8 cellular contexts compared by ENCODE assay signal in the genomic region with DNA sequence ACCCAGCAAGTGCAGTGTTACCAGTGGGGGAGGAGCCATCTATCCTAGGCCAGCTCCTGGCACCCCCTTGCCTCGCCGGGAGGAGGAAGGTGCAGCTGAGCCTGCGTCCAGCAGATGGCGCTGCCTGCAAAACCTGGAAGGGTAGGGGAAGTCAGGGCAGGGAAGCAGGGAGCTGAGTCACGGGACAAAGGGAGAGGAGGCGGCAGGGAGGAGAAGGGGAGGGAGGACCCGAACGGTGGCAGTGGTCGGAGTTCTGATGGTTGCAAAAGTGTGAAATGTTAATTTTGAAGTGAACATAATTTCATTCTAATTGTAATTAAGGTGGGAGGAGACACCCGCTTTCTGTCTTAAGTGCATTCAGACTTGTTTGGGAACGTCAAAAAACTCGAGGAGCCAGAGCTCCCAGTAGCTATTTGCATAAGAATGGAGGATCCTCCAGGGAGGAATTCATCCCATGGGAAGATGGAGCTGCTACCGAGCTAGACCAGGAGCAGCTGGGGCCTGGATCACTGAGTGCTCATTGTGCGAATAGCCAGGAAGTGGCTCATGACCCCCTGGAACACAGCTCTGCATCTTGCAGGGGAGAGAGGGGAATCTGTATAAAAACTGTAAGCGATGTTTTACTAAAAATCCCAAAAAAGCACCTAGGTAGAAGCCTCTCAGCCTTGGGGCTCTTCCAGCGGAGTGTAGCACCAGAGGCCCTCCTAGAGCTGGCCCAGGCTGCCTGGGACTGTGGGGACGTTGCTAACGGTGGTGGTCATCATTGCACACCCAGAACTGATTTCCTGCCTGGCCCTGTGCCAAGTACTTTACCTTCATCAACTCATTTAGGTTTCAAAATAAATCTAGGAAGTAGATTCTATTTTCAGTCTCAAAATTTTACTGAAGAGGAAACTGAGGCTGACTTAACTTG. TPM values are rescaled to one million over a fixed set of nuclear protein-coding genes. Genes with fewer than 3 reads are reported as not detected.
A peak's percentile ranks its signal among the peaks of the same experiment; 100 is the strongest.
DNase-seq lines count a peak whose midpoint lies in the region; ATAC-seq and TF ChIP-seq lines count a peak whose summit lies in the region.

No MANE protein-coding gene starts in this region.

- H3K9me3 Mint-ChIP-seq in activated T-cell treated with anti-CD3 and anti-CD28 coated beads, Interleukin-2, amount 50 U/mL, for 24 hours = no peaks in the 10 kb centered on the region

- CTCF ChIA-PET in PC-9 (lab: Charles Lee) = interaction anchor here (0.5 to 2.2 kb wide), 20 partner anchors 18 to 1132 kb away, joined by 3 to 12 read pairs (median 5); no protein-coding TSS in a partner anchor

- no peak overlapping the region for H3K4me3 Mint-ChIP-seq in activated T-cell treated with anti-CD3 and anti-CD28 coated beads, Interleukin-2, amount 50 U/mL, for 24 hours

- H3K4me3 ChIP-seq in PC-9 (peak overlapping the region; percentile 36; the same call in 1 of the 2 replicates), mucosa of rectum (ENCODE audit: low read length in 2 of 2) (peak overlapping the region; percentile 56 to 68)

- H2AFZ ChIP-seq in PC-9 = no peak overlapping the region

- H3K79me2 ChIP-seq in PC-9 (ENCODE audit: low read depth) = no peaks in the 10 kb centered on the region

- BruUV-seq in PC-9 (replicated peaks; lab: Mats Ljungman, UMichigan) = no TSS peak

- H3K27ac Mint-ChIP-seq in activated T-cell treated with anti-CD3 and anti-CD28 coated beads, Interleukin-2, amount 50 U/mL, for 24 hours = no peak overlapping the region

- POLR2A ChIA-PET in PC-9 (lab: Charles Lee; ENCODE audit: unreplicated experiment) = interaction anchor here (0.5 to 0.7 kb wide), 4 partner anchors 10 to 198 kb away, joined by 4 to 10 read pairs (median 8); no protein-coding TSS in a partner anchor

- H3K27ac ChIP-seq in PC-9 (no peak overlapping the region), mucosa of rectum (ENCODE audit: low read depth in 2 of 2, low read length in 2 of 2) (no peak overlapping the region)

- H3F3A ChIP-seq in PC-9 (ENCODE audit: insufficient read depth, low read depth) = no peaks in the 10 kb centered on the region; the same call in 1 of the 2 replicates

- DNase-seq in D341Med (ENCODE audit: low spot score) (peak; percentile 95), HuH-7.5 (ENCODE audit: low spot score) (peak; percentile 81), PC-9 (peak; percentile 80 to 99), erythroblast (lab: John Stamatoyannopoulos, UW) (peak; percentile 83 to 91)
- peak; percentile 87 for DNase-seq in activated T-cell treated with anti-CD3 and anti-CD28 coated beads, Interleukin-2, amount 50 U/mL, for 24 hours
- peak; percentile 41 to 46 for DNase-seq in stimulated activated CD8-positive, alpha-beta memory T cell treated with anti-CD3 and anti-CD28 coated beads, Interleukin-4, amount 100 ng/mL, for 4 hours (ENCODE audit: low read depth in 2 of 2, low spot score in 1 of 2)

- peak; percentile 98 for ATAC-seq in GM21515 (IDR thresholded peaks at IDR 0.05; ENCODE audit: unreplicated experiment)

- H3K9me3 ChIP-seq in PC-9 (ENCODE audit: insufficient read depth, low read depth) (no peaks in the 10 kb centered on the region), mucosa of rectum (ENCODE audit: control insufficient read depth in 2 of 2, low read length in 2 of 2) (no peaks in the 10 kb centered on the region)

- H3K27me3 Mint-ChIP-seq in activated T-cell treated with anti-CD3 and anti-CD28 coated beads, Interleukin-2, amount 50 U/mL, for 24 hours = no peaks in the 10 kb centered on the region

- H3K4me2 ChIP-seq in PC-9 = peak overlapping the region; percentile 59

- no peaks in the 10 kb centered on the region for H3K36me3 Mint-ChIP-seq in activated T-cell treated with anti-CD3 and anti-CD28 coated beads, Interleukin-2, amount 50 U/mL, for 24 hours (ENCODE audit: low read depth)

- H4K20me1 ChIP-seq in PC-9 (ENCODE audit: insufficient read depth) = no peaks in the 10 kb centered on the region

- H3K9ac ChIP-seq in mucosa of rectum (ENCODE audit: low read depth in 1 of 2, low read length in 2 of 2) = peak overlapping the region in 1 of 2 donors; percentile 59

- peaks cover 3% of the 10 kb centered on the region for H3K4me1 Mint-ChIP-seq in activated T-cell treated with anti-CD3 and anti-CD28 coated beads, Interleukin-2, amount 50 U/mL, for 24 hours (ENCODE audit: low read depth)

- intact Hi-C loops in PC-9 (cut with micrococcal nuclease; ENCODE audit: unreplicated experiment) = loop anchor here (1.0 to 5.0 kb wide), 6 partner anchors 51 to 911 kb away; no protein-coding TSS in a partner anchor

- TF ChIP-seq CTCF in PC-9 (conservative IDR thresholded peaks at IDR 0.05) = peak; percentile 97

- H3K27me3 ChIP-seq in PC-9 (ENCODE audit: insufficient read depth, low read depth) (no peaks in the 10 kb centered on the region), mucosa of rectum (ENCODE audit: control insufficient read depth in 2 of 2, insufficient read depth in 2 of 2, low read length in 2 of 2) (no peaks in the 10 kb centered on the region)

- no peaks in the 10 kb centered on the region for H3K9me2 ChIP-seq in PC-9 (ENCODE audit: insufficient read depth)

- H3K36me3 ChIP-seq in PC-9 (ENCODE audit: low read depth) = no peaks in the 10 kb centered on the region
- no peaks in the 10 kb centered on the region for H3K36me3 ChIP-seq in mucosa of rectum (ENCODE audit: control insufficient read depth in 2 of 2, insufficient read depth in 2 of 2, low read length in 2 of 2)

- TF ChIP-seq POLR2A in erythroblast (IDR thresholded peaks at IDR 0.05; ENCODE audit: low read length) = no peak

- H3K4me1 ChIP-seq in PC-9 (replicated peaks; ENCODE audit: insufficient read depth) (peaks cover 14% of the 10 kb centered on the region), mucosa of rectum (ENCODE audit: control insufficient read depth in 2 of 2, insufficient read depth in 2 of 2, low read length in 2 of 2) (peaks cover 2 to 10% of the 10 kb centered on the region in 2 donors)

RNA-seq across cellular contexts. Expression of gene EMP1, which starts 59.5 kb away (rescaled TPM):
- 542 and 909 TPM in 2 replicates for total RNA-seq in PC-9 (2021)

Comparison
In these comparisons a context has a peak if more than half of its experiments do, and no peak if none do; other contexts are left out.
1. DNase-seq: peak in every context shown above with its lines; median percentile 95 in D341Med; 90 in PC-9; 87 in activated T-cell treated with anti-CD3 and anti-CD28 coated beads, Interleukin-2, amount 50 U/mL, for 24 hours; 87 in erythroblast; 81 in HuH-7.5; 44 in stimulated activated CD8-positive, alpha-beta memory T cell treated with anti-CD3 and anti-CD28 coated beads, Interleukin-4, amount 100 ng/mL, for 4 hours.